In genomic region chr10:103451091-103451801, GRCh38 we compare ENCODE assay signal across 9 cellular contexts. TPM values are rescaled to one million over a fixed set of nuclear protein-coding genes. Genes with fewer than 3 reads are reported as not detected.
DNase-seq lines count a peak whose midpoint lies in the region; ATAC-seq and TF ChIP-seq lines count a peak whose summit lies in the region.
"Had no signal": no experiment of that assay in that cellular context is flagged by ENCODE, and none has a peak within 500 bp of the region (broad histone marks: within the 10 kb centered on the region; RNA-seq: fewer than 3 reads in every experiment).

No MANE protein-coding gene starts in this region.

- H3K9me3 Mint-ChIP-seq in activated T-helper 17 cell treated with anti-CD3 and anti-CD28 coated beads, Interleukin-2, amount 50 U/mL, for 72 hours: no peaks in the 10 kb centered on the region

- H3K27ac ChIP-seq in foreskin keratinocyte (no peak overlapping the region), WERI-Rb-1 (no peak overlapping the region)
- H3K27ac ChIP-seq: cardiac muscle cell had no signal

- DNase-seq in GM10248 (ENCODE audit: extremely low spot score) (peak; percentile 53), NCI-H460 (ENCODE audit: extremely low read depth, low read depth) (peak; percentile 58), foreskin keratinocyte (no peak), posterior vena cava (ENCODE audit: low spot score) (peak; percentile 95), WERI-Rb-1 (no peak), glomerular visceral epithelial cell (ENCODE audit: extremely low spot score) (no peak), retina (no peak)

- H3K4me1 Mint-ChIP-seq in activated T-helper 17 cell treated with anti-CD3 and anti-CD28 coated beads, Interleukin-2, amount 50 U/mL, for 72 hours: peaks cover 23% of the 10 kb centered on the region

- H3K27me3 ChIP-seq in foreskin keratinocyte (no peaks in the 10 kb centered on the region), WERI-Rb-1 (ENCODE audit: insufficient read depth, low read depth, severe bottlenecking) (no peaks in the 10 kb centered on the region)
- H3K27me3 ChIP-seq: cardiac muscle cell had no signal

- no peaks in the 10 kb centered on the region for H3K27me3 Mint-ChIP-seq in activated T-helper 17 cell treated with anti-CD3 and anti-CD28 coated beads, Interleukin-2, amount 50 U/mL, for 72 hours

- peaks cover 51% of the 10 kb centered on the region for H3K36me3 Mint-ChIP-seq in activated T-helper 17 cell treated with anti-CD3 and anti-CD28 coated beads, Interleukin-2, amount 50 U/mL, for 72 hours (ENCODE audit: low read depth)

- no peaks in the 10 kb centered on the region for H3K9me3 ChIP-seq in WERI-Rb-1 (ENCODE audit: severe bottlenecking)

- H3K27ac Mint-ChIP-seq in activated T-helper 17 cell treated with anti-CD3 and anti-CD28 coated beads, Interleukin-2, amount 50 U/mL, for 72 hours: peak overlapping the region; percentile 83

- H3K4me3 Mint-ChIP-seq in activated T-helper 17 cell treated with anti-CD3 and anti-CD28 coated beads, Interleukin-2, amount 50 U/mL, for 72 hours: peak overlapping the region; percentile 97

- TF ChIP-seq CTCF in GM10248 (IDR thresholded peaks at IDR 0.05; ENCODE audit: control extremely low read depth, extremely low read depth, low read depth, missing control alignments) (no peak), foreskin keratinocyte (conservative IDR thresholded peaks at IDR 0.05) (no peak), WERI-Rb-1 (IDR thresholded peaks at IDR 0.05; ENCODE audit: low read depth, low read length) (no peak)

- H3K36me3 ChIP-seq in WERI-Rb-1: peaks cover 12% of the 10 kb centered on the region
- H3K36me3 ChIP-seq: cardiac muscle cell had no signal

- H3K4me1 ChIP-seq in foreskin keratinocyte: no peaks in the 10 kb centered on the region

- intact Hi-C loops in posterior vena cava (cut with DNase I): no loop called here

- ATAC-seq in activated T-helper 17 cell treated with anti-CD3 and anti-CD28 coated beads, Interleukin-2, amount 50 U/mL, for 72 hours (replicated peaks): peak; percentile 80
- peak; percentile 8 for ATAC-seq in foreskin keratinocyte

- no peak overlapping the region for H3K4me3 ChIP-seq in WERI-Rb-1 (ENCODE audit: low read depth, low read length)

- POLR2A ChIA-PET in GM10248 (lab: Yijun Ruan, JAX): interaction anchor here (0.6 kb wide), 1 partner anchor 40 kb away, joined by 4 read pairs; no protein-coding TSS in a partner anchor

- CTCF ChIA-PET in GM10248 (lab: Yijun Ruan, JAX): interaction anchor here (0.7 to 6.3 kb wide), 8 partner anchors 11 to 35 kb away, joined by 3 to 42 read pairs (median 4); no protein-coding TSS in a partner anchor

RNA-seq across cellular contexts. Expression of gene CALHM2, which starts 0.9 kb away (rescaled TPM):
- total RNA-seq in NCI-H460 (2014; rRNA removed; shearing (Covaris generic)): 16.6 and 18.1 TPM in 2 replicates
- polyA plus RNA-seq in NCI-H460 (2014; cell fraction: nucleus; rRNA removed): 29.7 and 30.9 TPM in 2 replicates
- 10 to 100 TPM; 18.2 to 26.0 TPM for total RNA-seq in activated T-helper 17 cell treated with anti-CD3 and anti-CD28 coated beads, Interleukin-2, amount 50 U/mL, for 72 hours
- total RNA-seq in foreskin keratinocyte (6.4 and 11.0 TPM in 2 replicates), posterior vena cava (10 to 100 TPM; 49.8 to 59.4 TPM)
- 5.7 and 9.8 TPM in 2 replicates for polyA plus RNA-seq in foreskin keratinocyte

RNA-seq across cellular contexts. Expression of gene CALHM1, which starts 7.5 kb away (rescaled TPM):
- not detected in 2 replicates for total RNA-seq in NCI-H460 (2014; rRNA removed; shearing (Covaris generic))
- not detected in 2 replicates for polyA plus RNA-seq in NCI-H460 (2014; cell fraction: nucleus; rRNA removed)
- under 1 TPM in 1 of 2 donors, not detected in 1; 0.11 TPM for total RNA-seq in activated T-helper 17 cell treated with anti-CD3 and anti-CD28 coated beads, Interleukin-2, amount 50 U/mL, for 72 hours
- total RNA-seq in foreskin keratinocyte (not detected in 2 replicates), posterior vena cava (not detected)
- not detected in 2 replicates for polyA plus RNA-seq in foreskin keratinocyte
- total RNA-seq: cardiac muscle cell had no signal
- polyA plus RNA-seq: cardiac muscle cell had no signal

RNA-seq across cellular contexts. Expression of gene CALHM3, which starts 27.8 kb away (rescaled TPM):
- total RNA-seq in NCI-H460 (2014; rRNA removed; shearing (Covaris generic)): not detected in 2 replicates
- not detected in 2 replicates for polyA plus RNA-seq in NCI-H460 (2014; cell fraction: nucleus; rRNA removed)
- total RNA-seq in activated T-helper 17 cell treated with anti-CD3 and anti-CD28 coated beads, Interleukin-2, amount 50 U/mL, for 72 hours: not detected
- not detected in 2 replicates for total RNA-seq in foreskin keratinocyte
- not detected in 2 replicates for polyA plus RNA-seq in foreskin keratinocyte
- total RNA-seq in posterior vena cava: not detected
- total RNA-seq: cardiac muscle cell had no signal
- polyA plus RNA-seq: cardiac muscle cell had no signal

RNA-seq across cellular contexts. Expression of gene NEURL1, which starts 42.3 kb away (rescaled TPM):
- 0.14 TPM in 1 of 2 replicates, not detected in the other for total RNA-seq in NCI-H460 (2014; rRNA removed; shearing (Covaris generic))
- polyA plus RNA-seq in NCI-H460 (2014; cell fraction: nucleus; rRNA removed): 0.03 TPM in 1 of 2 replicates, not detected in the other
- total RNA-seq in activated T-helper 17 cell treated with anti-CD3 and anti-CD28 coated beads, Interleukin-2, amount 50 U/mL, for 72 hours: 1 to 10 TPM; 2.1 to 3.7 TPM
- 0.18 and 0.24 TPM in 2 replicates for total RNA-seq in foreskin keratinocyte
- 0.32 and 0.40 TPM in 2 replicates for polyA plus RNA-seq in foreskin keratinocyte
- total RNA-seq in posterior vena cava: under 1 TPM; 0.37 to 0.48 TPM

RNA-seq across cellular contexts. Expression of gene PDCD11, which starts 54.8 kb away (rescaled TPM):
- 45.6 and 51.4 TPM in 2 replicates for total RNA-seq in NCI-H460 (2014; rRNA removed; shearing (Covaris generic))
- 40.8 and 53.3 TPM in 2 replicates for polyA plus RNA-seq in NCI-H460 (2014; cell fraction: nucleus; rRNA removed)
- 10 to 100 TPM; 50.1 to 79.5 TPM for total RNA-seq in activated T-helper 17 cell treated with anti-CD3 and anti-CD28 coated beads, Interleukin-2, amount 50 U/mL, for 72 hours
- total RNA-seq in foreskin keratinocyte (47.9 and 53.1 TPM in 2 replicates), posterior vena cava (10 to 100 TPM; 18.2 to 22.1 TPM)
- 26.9 and 27.9 TPM in 2 replicates for polyA plus RNA-seq in foreskin keratinocyte

Comparison
In these comparisons a context has a peak if more than half of its experiments do, and no peak if none do; other contexts are left out.
1. DNase-seq: peak in GM10248 (single experiment), NCI-H460 (single experiment) and posterior vena cava (single experiment); none in foreskin keratinocyte (0 of 2), WERI-Rb-1 (single experiment), glomerular visceral epithelial cell (single experiment) and retina (single experiment).